In the genomic region with DNA sequence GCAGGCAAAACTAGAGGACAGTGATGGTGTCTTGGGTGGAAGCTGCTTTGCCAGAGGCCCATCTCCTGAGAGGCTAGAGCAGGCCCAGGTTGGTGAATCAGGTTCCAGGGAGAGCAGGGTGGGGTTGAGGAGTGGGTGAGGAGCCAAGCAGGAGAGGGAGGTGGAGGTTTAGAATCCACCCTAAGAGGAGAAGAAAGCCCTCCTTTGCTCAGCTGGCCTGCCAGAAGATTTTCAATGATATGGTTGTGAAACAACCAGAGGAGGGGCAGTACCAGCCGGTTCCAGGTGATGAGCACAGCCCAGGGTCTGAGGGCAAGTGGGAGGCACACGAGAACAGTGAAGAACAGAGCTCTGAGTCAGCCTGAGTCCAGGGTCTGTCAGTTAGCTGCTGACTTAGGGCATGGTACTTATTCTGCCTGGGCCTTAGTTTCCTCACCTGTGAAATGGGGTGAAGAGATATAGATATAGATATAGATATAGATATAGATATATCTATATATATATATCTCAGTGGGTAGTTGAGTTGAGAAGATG, we compare ENCODE assay signal across 1 cellular context.
TF ChIP-seq lines count a peak whose summit lies in the region.

No MANE protein-coding gene starts in this region.

TF ChIP-seq in WTC11, 78 proteins besides CTCF, POLR2A, EP300 and RAD21 (continued from another document):
- TF ChIP-seq, protein P1, sequence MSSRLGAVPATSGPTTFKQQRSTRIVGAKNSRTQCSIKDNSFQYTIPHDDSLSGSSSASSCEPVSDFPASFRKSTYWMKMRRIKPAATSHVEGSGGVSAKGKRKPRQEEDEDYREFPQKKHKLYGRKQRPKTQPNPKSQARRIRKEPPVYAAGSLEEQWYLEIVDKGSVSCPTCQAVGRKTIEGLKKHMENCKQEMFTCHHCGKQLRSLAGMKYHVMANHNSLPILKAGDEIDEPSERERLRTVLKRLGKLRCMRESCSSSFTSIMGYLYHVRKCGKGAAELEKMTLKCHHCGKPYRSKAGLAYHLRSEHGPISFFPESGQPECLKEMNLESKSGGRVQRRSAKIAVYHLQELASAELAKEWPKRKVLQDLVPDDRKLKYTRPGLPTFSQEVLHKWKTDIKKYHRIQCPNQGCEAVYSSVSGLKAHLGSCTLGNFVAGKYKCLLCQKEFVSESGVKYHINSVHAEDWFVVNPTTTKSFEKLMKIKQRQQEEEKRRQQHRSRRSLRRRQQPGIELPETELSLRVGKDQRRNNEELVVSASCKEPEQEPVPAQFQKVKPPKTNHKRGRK (CRISPR knock-in tag; IDR thresholded peaks at IDR 0.05; ENCODE audit: borderline replicate concordance): no peak
- TF ChIP-seq, protein P2, sequence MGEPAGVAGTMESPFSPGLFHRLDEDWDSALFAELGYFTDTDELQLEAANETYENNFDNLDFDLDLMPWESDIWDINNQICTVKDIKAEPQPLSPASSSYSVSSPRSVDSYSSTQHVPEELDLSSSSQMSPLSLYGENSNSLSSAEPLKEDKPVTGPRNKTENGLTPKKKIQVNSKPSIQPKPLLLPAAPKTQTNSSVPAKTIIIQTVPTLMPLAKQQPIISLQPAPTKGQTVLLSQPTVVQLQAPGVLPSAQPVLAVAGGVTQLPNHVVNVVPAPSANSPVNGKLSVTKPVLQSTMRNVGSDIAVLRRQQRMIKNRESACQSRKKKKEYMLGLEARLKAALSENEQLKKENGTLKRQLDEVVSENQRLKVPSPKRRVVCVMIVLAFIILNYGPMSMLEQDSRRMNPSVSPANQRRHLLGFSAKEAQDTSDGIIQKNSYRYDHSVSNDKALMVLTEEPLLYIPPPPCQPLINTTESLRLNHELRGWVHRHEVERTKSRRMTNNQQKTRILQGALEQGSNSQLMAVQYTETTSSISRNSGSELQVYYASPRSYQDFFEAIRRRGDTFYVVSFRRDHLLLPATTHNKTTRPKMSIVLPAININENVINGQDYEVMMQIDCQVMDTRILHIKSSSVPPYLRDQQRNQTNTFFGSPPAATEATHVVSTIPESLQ (CRISPR knock-in tag; IDR thresholded peaks at IDR 0.05): no peak
- TF ChIP-seq AR (CRISPR knock-in tag; IDR thresholded peaks at IDR 0.05) (no peak), RELA (CRISPR knock-in tag; IDR thresholded peaks at IDR 0.05; ENCODE audit: borderline replicate concordance) (no peak), SP1 (CRISPR knock-in tag; conservative IDR thresholded peaks at IDR 0.05) (no peak)
TF ChIP-seq in WTC11: peak in this region for 0.
